20 cellular contexts compared by ENCODE assay signal in genomic region chr12:62787023-62787422, GRCh38.
DNase-seq lines count a peak whose midpoint lies in the region; ATAC-seq and TF ChIP-seq lines count a peak whose summit lies in the region.
"Had no signal": no experiment of that assay in that cellular context is flagged by ENCODE, and none has a peak within 500 bp of the region (broad histone marks: within the 10 kb centered on the region; RNA-seq: fewer than 3 reads in every experiment).

No MANE protein-coding gene starts in this region.

- CTCF ChIA-PET in IMR-90 (lab: Yijun Ruan, JAX), result no interaction called here

- no TSS peak for BruUV-seq in IMR-90 (replicated peaks; lab: Mats Ljungman, UMichigan)

- no peak overlapping the region for H3K18ac ChIP-seq in IMR-90 (ENCODE audit: low read depth, low read length)

- H3K27ac ChIP-seq in IMR-90 (ENCODE audit: insufficient read depth, low read length), result no peak overlapping the region
- peak overlapping the region; percentile 88 for H3K27ac ChIP-seq in osteoblast (ENCODE audit: low read depth, low read length)

- H4K91ac ChIP-seq in IMR-90 (ENCODE audit: insufficient read depth, low read depth, low read length), result peak overlapping the region; percentile 29

- no peaks in the 10 kb centered on the region for H3K79me2 ChIP-seq in osteoblast (ENCODE audit: insufficient read depth, low read length)

- H2AFZ ChIP-seq in IMR-90 (replicated peaks; ENCODE audit: low read length, poor library complexity) (peak overlapping the region; percentile 58), osteoblast (ENCODE audit: low read length) (no peak overlapping the region)

- H2AK9ac ChIP-seq in IMR-90 (replicated peaks; ENCODE audit: low read depth, low read length, poor library complexity), result no peak overlapping the region

- H3K36me3 Mint-ChIP-seq in dendritic cell treated with granulocyte-macrophage colony-stimulating factor and Interleukin-4, amounts not matched to agents 40 ng/mL and 50 ng/mL, for 4 days (ENCODE audit: low read depth), result no peaks in the 10 kb centered on the region
- H3K36me3 Mint-ChIP-seq: immature natural killer cell had no signal

- peak overlapping the region; percentile 37; the same call in 1 of the 2 replicates for H3K14ac ChIP-seq in IMR-90 (replicated peaks; ENCODE audit: low read depth, low read length)

- TF ChIP-seq POLR2A in IMR-90 (IDR thresholded peaks at IDR 0.05; ENCODE audit: low read depth, low read length), result no peak

- dilution Hi-C loops in IMR-90 (cut with HindIII; ENCODE audit: low sequenced_read_pairs, unreplicated experiment), result loop anchor here (25.0 kb wide), 1 partner anchor 200 kb away; no protein-coding TSS in a partner anchor

- no peaks in the 10 kb centered on the region for H3K79me1 ChIP-seq in IMR-90 (ENCODE audit: low read depth in 1 of 2, low read length in 2 of 2)

- no peak overlapping the region for H4K5ac ChIP-seq in IMR-90 (ENCODE audit: low read depth, low read length)

- intact Hi-C loops in IMR-90 (cut with micrococcal nuclease), result no loop called here
- intact Hi-C loops in dendritic cell treated with granulocyte-macrophage colony-stimulating factor and Interleukin-4, amounts not matched to agents 40 ng/mL and 50 ng/mL, for 4 days (cut with micrococcal nuclease), result no loop called here

- in situ Hi-C loops in IMR-90 (cut with MboI; ENCODE audit: low sequenced_read_pairs), result no loop called here

- H3K4me3 Mint-ChIP-seq in dendritic cell treated with granulocyte-macrophage colony-stimulating factor and Interleukin-4, amounts not matched to agents 40 ng/mL and 50 ng/mL, for 4 days, result no peak overlapping the region
- H3K4me3 Mint-ChIP-seq: immature natural killer cell had no signal

- H3K4me3 ChIP-seq in IMR-90 (ENCODE audit: insufficient read depth, low read depth, low read length), result no peak overlapping the region
- no peak overlapping the region for H3K4me3 ChIP-seq in osteoblast (ENCODE audit: insufficient read depth, low read length)
- H3K4me3 ChIP-seq: body of pancreas, esophagus squamous epithelium, thoracic aorta had no signal

- H3K4me1 Mint-ChIP-seq in dendritic cell treated with granulocyte-macrophage colony-stimulating factor and Interleukin-4, amounts not matched to agents 40 ng/mL and 50 ng/mL, for 4 days (ENCODE audit: low read depth), result peaks cover 44% of the 10 kb centered on the region
- H3K4me1 Mint-ChIP-seq: immature natural killer cell had no signal

- peak overlapping the region; percentile 61 for H3K27ac Mint-ChIP-seq in dendritic cell treated with granulocyte-macrophage colony-stimulating factor and Interleukin-4, amounts not matched to agents 40 ng/mL and 50 ng/mL, for 4 days
- H3K27ac Mint-ChIP-seq: immature natural killer cell had no signal

- peak overlapping the region; percentile 56 for H3K4ac ChIP-seq in IMR-90 (ENCODE audit: low read depth, low read length)

- no peak overlapping the region for H3K56ac ChIP-seq in IMR-90 (ENCODE audit: extremely low read depth, insufficient read depth, low read length)

- H3K36me3 ChIP-seq in IMR-90 (ENCODE audit: control insufficient read depth, insufficient read depth, low read length) (no peaks in the 10 kb centered on the region), osteoblast (ENCODE audit: insufficient read depth, low read length) (no peaks in the 10 kb centered on the region)
- H3K36me3 ChIP-seq: esophagus squamous epithelium, thoracic aorta had no signal

- no peaks in the 10 kb centered on the region for H3K9me3 Mint-ChIP-seq in dendritic cell treated with granulocyte-macrophage colony-stimulating factor and Interleukin-4, amounts not matched to agents 40 ng/mL and 50 ng/mL, for 4 days
- H3K9me3 Mint-ChIP-seq: immature natural killer cell had no signal

- 100% methylated on average over 1 of the region's 6 CpGs; no CpG with 5 or more reads in 1 of the 2 experiments for WGBS in IMR-90 (ENCODE audit: extremely low coverage in 2 of 2, insufficient read length in 1 of 2), 2 experiments

- no peak overlapping the region for H2BK5ac ChIP-seq in IMR-90 (ENCODE audit: low read depth, low read length, poor library complexity, severe bottlenecking)

- H4K8ac ChIP-seq in IMR-90 (ENCODE audit: low read depth in 2 of 2, low read length in 2 of 2), result peak overlapping the region; percentile 9 to 79; a peak in 1 of 4 replicates

- no peak overlapping the region for H3K4me2 ChIP-seq in IMR-90 (ENCODE audit: low read depth, low read length)
- no peak overlapping the region for H3K4me2 ChIP-seq in osteoblast (ENCODE audit: insufficient read depth, low read length)

- H3K27me3 Mint-ChIP-seq in dendritic cell treated with granulocyte-macrophage colony-stimulating factor and Interleukin-4, amounts not matched to agents 40 ng/mL and 50 ng/mL, for 4 days, result no peaks in the 10 kb centered on the region

- no peak for TF ChIP-seq CTCF in IMR-90 (conservative IDR thresholded peaks at IDR 0.05; ENCODE audit: low read depth, low read length)
- TF ChIP-seq CTCF in osteoblast (IDR thresholded peaks at IDR 0.05; ENCODE audit: extremely low read depth, low read depth, low read length), result no peak

- POLR2A ChIA-PET in IMR-90 (lab: Charles Lee; ENCODE audit: unreplicated experiment), result no interaction called here

- H3K9me1 ChIP-seq in IMR-90 (ENCODE audit: insufficient read depth, low read length), result peaks cover 10% of the 10 kb centered on the region; the same call in 1 of the 2 replicates

- DNase-seq in Daoy (ENCODE audit: low read depth) (peak; percentile 77), IMR-90 (no peak), osteoblast (ENCODE audit: insufficient read length, low spot score, missing footprints) (no peak), NCI-H1105 treated with DMSO at 0.1 percent for 48 hours (lab: John Stamatoyannopoulos, UW) (no peak)
- no peak for DNase-seq in activated effector memory CD4-positive, alpha-beta T cell treated with anti-CD3 and anti-CD28 coated beads, Interleukin-2, amount 50 U/mL, for 16 hours
- DNase-seq in activated T-cell treated with anti-CD3 and anti-CD28 coated beads, Interleukin-2, amount 50 U/mL, for 1 hour, result no peak
- DNase-seq: activated naive CD4-positive, alpha-beta T cell treated with anti-CD3 and anti-CD28 coated beads, Interleukin-2, amount 50 U/mL, for 16 hours; body of pancreas; esophagus squamous epithelium; immature natural killer cell; mammary epithelial cell; NCI-H1092; NCI-H69; occipital lobe; small intestine; stimulated activated CD4-positive, alpha-beta T cell treated with anti-CD3 and anti-CD28 coated beads, Interleukin-4, amount 100 ng/mL, for 4 hours; stimulated activated CD8-positive, alpha-beta memory T cell treated with anti-CD3 and anti-CD28 coated beads, Interleukin-4, amount 100 ng/mL, for 48 hours had no signal

- H2BK15ac ChIP-seq in IMR-90 (ENCODE audit: low read depth, low read length), result peak overlapping the region; percentile 59; the same call in 2 of the 3 replicates

- no peak overlapping the region for H3K9ac ChIP-seq in IMR-90 (ENCODE audit: low read depth, low read length)

- peak overlapping the region; percentile 71; the same call in 1 of the 2 replicates for H3K23ac ChIP-seq in IMR-90 (ENCODE audit: low read depth, low read length)

- H2BK20ac ChIP-seq in IMR-90 (ENCODE audit: low read depth, low read length), result peak overlapping the region; percentile 77; the same call in 1 of the 2 replicates

- H3K27me3 ChIP-seq in IMR-90 (ENCODE audit: control insufficient read depth, insufficient read depth, low read length) (no peaks in the 10 kb centered on the region), osteoblast (ENCODE audit: insufficient read depth, low read length) (no peaks in the 10 kb centered on the region)
- H3K27me3 ChIP-seq: body of pancreas, esophagus squamous epithelium had no signal

- no peak for ATAC-seq in IMR-90 (ENCODE audit: low read depth)
- ATAC-seq in GM19397 (IDR thresholded peaks at IDR 0.05; ENCODE audit: unreplicated experiment), result no peak

- no peaks in the 10 kb centered on the region for H4K20me1 ChIP-seq in IMR-90 (ENCODE audit: insufficient read depth, low read length)
- H4K20me1 ChIP-seq in osteoblast (ENCODE audit: insufficient read depth, low read length), result no peaks in the 10 kb centered on the region

- H3K4me1 ChIP-seq in IMR-90 (ENCODE audit: control insufficient read depth, insufficient read depth, low read length), result peaks cover 7% of the 10 kb centered on the region
- peaks cover 44% of the 10 kb centered on the region for H3K4me1 ChIP-seq in osteoblast (ENCODE audit: insufficient read depth, low read length)
- H3K4me1 ChIP-seq: body of pancreas had no signal

- peak overlapping the region; percentile 70 for H2AK5ac ChIP-seq in IMR-90 (ENCODE audit: low read depth, low read length)

- no peak for TF ChIP-seq RAD21 in IMR-90 (IDR thresholded peaks at IDR 0.05; ENCODE audit: low read length)

- peak overlapping the region; percentile 40; the same call in 1 of the 2 replicates for H2BK120ac ChIP-seq in IMR-90 (ENCODE audit: low read depth, low read length)

- H3K9me3 ChIP-seq in IMR-90 (ENCODE audit: control insufficient read depth, insufficient read depth, low read length) (no peaks in the 10 kb centered on the region), osteoblast (ENCODE audit: low read depth, low read length) (no peaks in the 10 kb centered on the region)
- H3K9me3 ChIP-seq: body of pancreas, esophagus squamous epithelium, thoracic aorta had no signal

TF ChIP-seq in IMR-90, 13 proteins besides CTCF, POLR2A, EP300 and RAD21:
- TF ChIP-seq MAFK (IDR thresholded peaks at IDR 0.05; ENCODE audit: low read depth, low read length), result no peak
- TF ChIP-seq CHD1 (IDR thresholded peaks at IDR 0.05; ENCODE audit: low read depth, low read length), result no peak
- no peak for TF ChIP-seq RCOR1 (IDR thresholded peaks at IDR 0.05; ENCODE audit: insufficient replicate concordance, low read length)
- no peak for TF ChIP-seq MAZ (IDR thresholded peaks at IDR 0.05; ENCODE audit: borderline replicate concordance, low read depth, low read length)
- no peak for TF ChIP-seq NFE2L2 (IDR thresholded peaks at IDR 0.05; ENCODE audit: low read depth, low read length)
